ENCODE assay signal across 8 cellular contexts in genomic region chr4:169611991-169612868, GRCh38. TPM values are rescaled to one million over a fixed set of nuclear protein-coding genes. Genes with fewer than 3 reads are reported as not detected.
DNase-seq lines count a peak whose midpoint lies in the region; TF ChIP-seq lines count a peak whose summit lies in the region.

Gene NEK1 (minus strand): TSS chr4:169612583. CDS start chr4:169602630, 9,953 bp downstream.

- H3K23ac ChIP-seq in H9 (ENCODE audit: insufficient read length, low read depth, low read length), result no peak within 1 kb of the TSS

- TF ChIP-seq POLR2A in stomach (IDR thresholded peaks at IDR 0.05), result peak in 2 of 4 donors; percentile 75 to 77

- H3K36me3 ChIP-seq in MG63 (no peaks in the 10 kb centered on the region), neural cell (ENCODE audit: insufficient read depth, low read length) (no peaks in the 10 kb centered on the region), stomach (no peaks in the 10 kb centered on the region)

- intact Hi-C loops in stomach (cut with DNase I; ENCODE audit: low total_unique reads), result no loop called here

- H3K4me2 ChIP-seq in H9 (ENCODE audit: insufficient read depth, insufficient read length, low read length) (peak within 1 kb of the TSS; percentile 95), neural cell (ENCODE audit: low read length) (peak within 1 kb of the TSS; percentile 92)

- peak; percentile 93 for DNase-seq in ELF-1 (ENCODE audit: low read depth, low spot score)
- DNase-seq in H9, result peak; percentile 92
- peak; percentile 87 for DNase-seq in MG63
- peak; percentile 84 to 88 for DNase-seq in SHP77 (lab: John Stamatoyannopoulos, UW)
- DNase-seq in activated effector memory CD4-positive, alpha-beta T cell treated with Interleukin-2 at 50 U/mL for 16 hours, result peak; percentile 77
- peak; percentile 89 for DNase-seq in fibroblast of villous mesenchyme (ENCODE audit: low read depth)
- peak; percentile 87 for DNase-seq in stomach

- H3K27ac ChIP-seq in H9 (ENCODE audit: insufficient read length, low read depth, low read length) (no peak within 1 kb of the TSS), neural cell (ENCODE audit: low read length) (peak within 1 kb of the TSS; percentile 75), stomach (peak within 1 kb of the TSS; percentile 94 to 99 (median 97))

- H3K56ac ChIP-seq in H9 (ENCODE audit: insufficient read length, low read depth, low read length), result no peak within 1 kb of the TSS

- peak within 1 kb of the TSS; percentile 96 for H2AFZ ChIP-seq in H9 (ENCODE audit: low read length)
- H2AFZ ChIP-seq in neural cell (ENCODE audit: low read depth, low read length), result peak within 1 kb of the TSS; percentile 89

- no peaks in the 10 kb centered on the region for H3K27me3 ChIP-seq in H9 (ENCODE audit: insufficient read depth, low read length)
- no peaks in the 10 kb centered on the region for H3K27me3 ChIP-seq in MG63
- H3K27me3 ChIP-seq in neural cell (ENCODE audit: insufficient read depth, low read depth, low read length), result no peaks in the 10 kb centered on the region
- no peaks in the 10 kb centered on the region for H3K27me3 ChIP-seq in stomach

- H2AK5ac ChIP-seq in H9 (ENCODE audit: insufficient read length, low read length), result no peak within 1 kb of the TSS

- TF ChIP-seq RAD21 in neural cell (conservative IDR thresholded peaks at IDR 0.05), result peak; percentile 12

- H3K14ac ChIP-seq in H9 (ENCODE audit: insufficient read depth, low read length), result peak within 1 kb of the TSS; percentile 92

- H2BK15ac ChIP-seq in H9 (ENCODE audit: low read depth, low read length), result no peak within 1 kb of the TSS; the same call in 1 of the 2 replicates

- H2BK12ac ChIP-seq in H9 (ENCODE audit: insufficient read length, low read depth, low read length), result no peak within 1 kb of the TSS

- H3K36me3 Mint-ChIP-seq in H9 (ENCODE audit: insufficient read depth in 1 of 3, low read depth in 3 of 3), result no peaks in the 10 kb centered on the region; a peak in 3 of 7 replicates

- no peaks in the 10 kb centered on the region for H3K9me3 ChIP-seq in H9 (ENCODE audit: control insufficient read depth, low read depth, low read length)
- H3K9me3 ChIP-seq in MG63, result no peaks in the 10 kb centered on the region
- no peaks in the 10 kb centered on the region for H3K9me3 ChIP-seq in neural cell (ENCODE audit: low read length)
- H3K9me3 ChIP-seq in stomach, result no peaks in the 10 kb centered on the region

- H4K5ac ChIP-seq in H9 (ENCODE audit: insufficient read length, low read depth, low read length), result peak within 1 kb of the TSS; percentile 26

- H3K9me2 ChIP-seq in neural cell (ENCODE audit: insufficient read depth, low read length), result no peaks in the 10 kb centered on the region

- H4K8ac ChIP-seq in H9 (replicated peaks; ENCODE audit: insufficient read length, low read depth, low read length), result no peak within 1 kb of the TSS

- H3K9me3 Mint-ChIP-seq in H9, result no peaks in the 10 kb centered on the region

- H4K91ac ChIP-seq in H9 (ENCODE audit: insufficient read length, low read depth, low read length), result no peak within 1 kb of the TSS

- H2BK20ac ChIP-seq in H9 (ENCODE audit: low read depth, low read length, poor library complexity, severe bottlenecking), result no peak within 1 kb of the TSS

- no peaks in the 10 kb centered on the region for H3K79me1 ChIP-seq in H9 (ENCODE audit: insufficient read depth, low read depth, low read length, poor library complexity, severe bottlenecking)

- H3K79me2 ChIP-seq in H9 (ENCODE audit: insufficient read depth, low read length), result peaks cover 2% of the 10 kb centered on the region; the same call in 1 of the 2 replicates
- peaks cover 14% of the 10 kb centered on the region for H3K79me2 ChIP-seq in neural cell (replicated peaks; ENCODE audit: insufficient read depth, low read length)

- TF ChIP-seq EP300 in neural cell (conservative IDR thresholded peaks at IDR 0.05; ENCODE audit: poor library complexity, severe bottlenecking) (peak; percentile 37), stomach (IDR thresholded peaks at IDR 0.05) (no peak)

- peak within 1 kb of the TSS; percentile 98 to 100 (median 99) for H3K27ac Mint-ChIP-seq in H9

- no CpG with 5 or more reads among the region's 61 CpGs for WGBS in H9 (ENCODE audit: extremely low coverage, insufficient read length, low lambda C conversion rate)
- WGBS in stomach, 5 donors, result 0 to 1% (median 0%) methylated on average over 40 to 61 of the region's 61 CpGs

- H3K18ac ChIP-seq in H9 (ENCODE audit: insufficient read length, low read depth, low read length), result peak within 1 kb of the TSS; percentile 97

- H3K4me1 Mint-ChIP-seq in H9, result peaks cover 8 to 20% of the 10 kb centered on the region in 2 experiments

- no peak within 1 kb of the TSS for H2BK5ac ChIP-seq in H9 (ENCODE audit: insufficient read length, low read length)

- TF ChIP-seq CTCF in H9 (conservative IDR thresholded peaks at IDR 0.05) (no peak), fibroblast of villous mesenchyme (IDR thresholded peaks at IDR 0.05; ENCODE audit: insufficient read depth, low read depth, low read length) (no peak), neural cell (IDR thresholded peaks at IDR 0.05; ENCODE audit: poor library complexity, severe bottlenecking) (peak; percentile 42), stomach (IDR thresholded peaks at IDR 0.05) (peak in 1 of 7 experiments; percentile 7)

- peak within 1 kb of the TSS; percentile 91 for H3K4me3 ChIP-seq in MG63
- H3K4me3 ChIP-seq in fibroblast of villous mesenchyme (ENCODE audit: low read depth, low read length), result peak within 1 kb of the TSS; percentile 78
- peak within 1 kb of the TSS; percentile 87 for H3K4me3 ChIP-seq in neural cell (ENCODE audit: low read length)
- peak within 1 kb of the TSS; percentile 68 to 78 (median 78) for H3K4me3 ChIP-seq in stomach

- peaks cover 3% of the 10 kb centered on the region for H3F3A ChIP-seq in neural cell (ENCODE audit: insufficient read depth, low read length, poor library complexity, severe bottlenecking)

- H3K4me3 Mint-ChIP-seq in H9, result peak within 1 kb of the TSS; percentile 94 to 95

- H3K23me2 ChIP-seq in H9 (ENCODE audit: insufficient read length, low read depth, low read length, poor library complexity, severe bottlenecking), result no peaks in the 10 kb centered on the region

- no peak within 1 kb of the TSS for H3K4ac ChIP-seq in H9 (ENCODE audit: low read depth, low read length)

- H3T11ph ChIP-seq in H9 (ENCODE audit: low read length), result no peak within 1 kb of the TSS

- H2BK120ac ChIP-seq in H9 (ENCODE audit: low read depth, low read length, poor library complexity, severe bottlenecking), result no peak within 1 kb of the TSS

- no peaks in the 10 kb centered on the region for H3K27me3 Mint-ChIP-seq in H9 (ENCODE audit: low read depth)

- 0 out of 2 replicates have a peak, but pooled peaks cover 3% of the 10 kb centered on the region for H3K4me1 ChIP-seq in H9 (ENCODE audit: insufficient read depth, low read length)
- H3K4me1 ChIP-seq in stomach, result peaks cover 10 to 39% (median 29%) of the 10 kb centered on the region in 4 donors

- H3K9ac ChIP-seq in H9 (ENCODE audit: extremely low read depth, insufficient read length, low read length) (peak within 1 kb of the TSS; percentile 89), neural cell (ENCODE audit: low read length) (peak within 1 kb of the TSS; percentile 83)

- H4K20me1 ChIP-seq in H9 (ENCODE audit: control insufficient read depth, insufficient read depth, insufficient read length) (no peaks in the 10 kb centered on the region), neural cell (ENCODE audit: insufficient read depth) (no peaks in the 10 kb centered on the region)

TF ChIP-seq in neural cell, 6 proteins besides CTCF, POLR2A, EP300 and RAD21:
- TF ChIP-seq EZH2 (IDR thresholded peaks at IDR 0.05; ENCODE audit: borderline replicate concordance, insufficient read depth, low read length, poor library complexity, severe bottlenecking), result no peak
- TF ChIP-seq REST (IDR thresholded peaks at IDR 0.05; ENCODE audit: borderline replicate concordance), result no peak
- peak; percentile 47 for TF ChIP-seq TAF1 (IDR thresholded peaks at IDR 0.05; ENCODE audit: low read depth)
- peak; percentile 92 for TF ChIP-seq POLR2AphosphoS5 (IDR thresholded peaks at IDR 0.05)
- TF ChIP-seq SMC3 (conservative IDR thresholded peaks at IDR 0.05; ENCODE audit: poor library complexity), result peak; percentile 27
- peak; percentile 90 for TF ChIP-seq MXI1 (conservative IDR thresholded peaks at IDR 0.05; ENCODE audit: poor library complexity, severe bottlenecking)
TF ChIP-seq in neural cell: peak in this region for 4.

RNA-seq across cellular contexts. Expression of gene NEK1, which starts in this region (rescaled TPM):
- 12.3 and 12.6 TPM in 2 replicates for total RNA-seq in H9 (2021)
- 2.1 and 2.4 TPM in 2 replicates for total RNA-seq in MG63 (2014; rRNA removed; shearing (Covaris generic); ENCODE audit: low replicate concordance)
- 8.7 and 11.2 TPM in 2 replicates for total RNA-seq in fibroblast of villous mesenchyme
- 16.7 and 17.1 TPM in 2 replicates for polyA plus RNA-seq in neural cell
- 25.6 and 27.6 TPM in 2 replicates for polyA minus RNA-seq in neural cell
- total RNA-seq in stomach, result 10 to 100 TPM in 2 of 5 donors, 1 to 10 TPM in 3; 1.2 to 28.6 (median 8.0) TPM
- 1 to 10 TPM; 3.8 to 5.8 (median 5.2) TPM for polyA plus RNA-seq in stomach
